In the genomic region with DNA sequence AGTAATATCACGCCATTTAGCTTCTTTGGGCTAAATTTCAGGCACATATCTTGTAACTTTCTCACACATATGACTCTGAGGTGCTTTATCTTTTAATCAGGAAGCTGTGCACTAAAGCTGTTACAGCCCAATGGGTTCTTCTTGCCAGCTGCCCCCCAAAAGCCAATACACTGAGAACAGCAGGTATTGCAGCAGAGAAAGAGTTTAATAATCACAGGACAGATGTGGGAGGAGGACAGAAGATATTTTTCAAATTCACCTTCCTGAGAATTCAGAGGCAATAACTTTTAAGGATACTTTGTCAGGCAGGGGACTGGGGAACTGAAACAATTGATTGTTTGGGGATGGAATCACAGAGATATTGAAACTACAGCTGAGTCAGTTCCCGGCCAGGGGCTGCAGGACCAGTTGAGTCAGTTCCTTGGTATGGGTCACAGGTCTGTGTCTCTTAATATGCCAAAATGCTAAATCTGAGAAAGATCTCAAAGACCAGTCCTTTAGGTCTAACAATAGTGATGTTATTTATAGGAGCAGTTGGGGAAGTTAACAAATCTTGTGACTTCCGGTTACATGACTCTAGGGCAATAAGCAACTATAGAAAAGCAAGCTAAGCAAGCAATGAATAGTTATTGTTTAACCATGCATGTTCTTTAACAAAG, we compare ENCODE assay signal across 10 cellular contexts. TPM values are rescaled to one million over a fixed set of nuclear protein-coding genes. Genes with fewer than 3 reads are reported as not detected.
DNase-seq lines count a peak whose midpoint lies in the region; ATAC-seq and TF ChIP-seq lines count a peak whose summit lies in the region.
"Had no signal": no experiment of that assay in that cellular context is flagged by ENCODE, and none has a peak within 500 bp of the region (broad histone marks: within the 10 kb centered on the region; RNA-seq: fewer than 3 reads in every experiment).

No MANE protein-coding gene starts in this region.

- peaks cover 12% of the 10 kb centered on the region for H3K4me1 ChIP-seq in A673 (ENCODE audit: insufficient read depth, low read length, poor library complexity, severe bottlenecking)
- H3K4me1 ChIP-seq in stomach: no peaks in the 10 kb centered on the region
- H3K4me1 ChIP-seq: SJSA1 had no signal

- H3K9me3 ChIP-seq in A673 (ENCODE audit: low read depth, low read length, poor library complexity, severe bottlenecking) (peaks cover 11% of the 10 kb centered on the region), stomach (peaks cover 4 to 17% (median 13%) of the 10 kb centered on the region in 4 donors)
- H3K9me3 ChIP-seq: SJSA1 had no signal

- H3K27ac ChIP-seq in A673 (ENCODE audit: low read depth, low read length, poor library complexity, severe bottlenecking): no peak overlapping the region
- no peak overlapping the region for H3K27ac ChIP-seq in stomach
- H3K27ac ChIP-seq: SJSA1 had no signal

- CTCF ChIA-PET in A673 (lab: Charles Lee): no interaction called here

- H3K36me3 ChIP-seq in A673 (ENCODE audit: insufficient read depth, low read length, poor library complexity, severe bottlenecking): no peaks in the 10 kb centered on the region
- no peaks in the 10 kb centered on the region for H3K36me3 ChIP-seq in stomach
- H3K36me3 ChIP-seq: SJSA1 had no signal

- BruUV-seq in A673 (replicated peaks; lab: Mats Ljungman, UMichigan): no TSS peak

- no peak for TF ChIP-seq EP300 in stomach (IDR thresholded peaks at IDR 0.05)

- intact Hi-C loops in A673 (cut with micrococcal nuclease; ENCODE audit: unreplicated experiment) (no loop called here), stomach (cut with DNase I; ENCODE audit: low total_unique reads) (no loop called here)

- no peak overlapping the region for H3K4me3 ChIP-seq in A673 (ENCODE audit: low read depth, low read length, poor library complexity, severe bottlenecking)
- H3K4me3 ChIP-seq in stomach: no peak overlapping the region
- H3K4me3 ChIP-seq: SJSA1 had no signal

- peak; percentile 92 for ATAC-seq in GM18907 (IDR thresholded peaks at IDR 0.05; ENCODE audit: unreplicated experiment)
- peak; percentile 82 for ATAC-seq in HG02588 (IDR thresholded peaks at IDR 0.05; ENCODE audit: unreplicated experiment)
- peak; percentile 88 for ATAC-seq in HG03442 (IDR thresholded peaks at IDR 0.05; ENCODE audit: unreplicated experiment)

- peak; percentile 7 for DNase-seq in A673 (ENCODE audit: low spot score)
- DNase-seq in stimulated activated CD4-positive, alpha-beta T cell treated with anti-CD3 and anti-CD28 coated beads, Interleukin-2, amount 100 ng/mL, for 24 hours: no peak
- DNase-seq in NK-92 treated with Interleukin-12 subunit alpha and Interleukin-12 subunit beta, amount 100 ng/mL, for 24 hours (lab: John Stamatoyannopoulos, UW): no peak
- no peak for DNase-seq in SW480 (ENCODE audit: low spot score)
- DNase-seq in stomach: no peak
- DNase-seq: substantia nigra had no signal

- no peak for TF ChIP-seq POLR2A in stomach (IDR thresholded peaks at IDR 0.05)

- no peak for TF ChIP-seq CTCF in A673 (conservative IDR thresholded peaks at IDR 0.05; ENCODE audit: low read depth, low read length)
- no peak for TF ChIP-seq CTCF in stomach (IDR thresholded peaks at IDR 0.05)

- H3K27me3 ChIP-seq in A673 (replicated peaks; ENCODE audit: insufficient read depth, low read depth, low read length, poor library complexity) (no peaks in the 10 kb centered on the region), stomach (no peaks in the 10 kb centered on the region)
- H3K27me3 ChIP-seq: SJSA1 had no signal

- POLR2A ChIA-PET in A673 (lab: Charles Lee; ENCODE audit: low non-redundant PET): no interaction called here

- 47 to 73% (median 64%) methylated on average over 3 of the region's 3 CpGs for WGBS in stomach, 5 donors

RNA-seq across cellular contexts. Expression of a gene that starts 28.1 kb away (rescaled TPM):
- total RNA-seq in A673 (2021): 0.15 and 0.26 TPM in 2 replicates
- under 1 TPM in 2 of 5 donors, not detected in 3; 0.55 to 0.58 TPM for total RNA-seq in stomach
- 1 to 10 TPM in 1 of 3 donors, under 1 TPM in 2; 0.62 to 1.1 (median 0.65) TPM for polyA plus RNA-seq in stomach
